14 cellular contexts compared by ENCODE assay signal in genomic region chr3:169082076-169082475, GRCh38.
"Had no signal": no experiment of that assay in that cellular context is flagged by ENCODE, and none has a peak within 500 bp of the region (broad histone marks: within the 10 kb centered on the region; RNA-seq: fewer than 3 reads in every experiment).

No MANE protein-coding gene starts in this region.

- H3K4me1 ChIP-seq: lower lobe of right lung, right atrium auricular region, thyroid gland had no signal

- H3K9me3 ChIP-seq: lower lobe of right lung, right atrium auricular region, thyroid gland had no signal

- H3K27ac ChIP-seq: cardiac muscle cell, lower lobe of right lung, right atrium auricular region, thyroid gland had no signal

- DNase-seq: activated CD4-positive, alpha-beta memory T cell treated with anti-CD3 and anti-CD28 coated beads, Interleukin-2, amount 10 ng/mL, durations not matched to agents 7 days and 5 days; activated CD4-positive, alpha-beta T cell treated with anti-CD3 and anti-CD28 coated beads for 48 hours; activated CD4-positive, CD25-positive, alpha-beta regulatory T cell; activated CD8-positive, alpha-beta memory T cell treated with anti-CD3 and anti-CD28 coated beads, Interleukin-2, amount 10 ng/mL, durations not matched to agents 7 days and 5 days; amniotic stem cell; effector memory CD8-positive, alpha-beta T cell; lower lobe of right lung; occipital lobe; stimulated activated CD4-positive, alpha-beta T cell treated with anti-CD3 and anti-CD28 coated beads, Interleukin-2, amount 100 ng/mL, for 24 hours; stimulated activated naive CD4-positive, alpha-beta T cell treated with Interleukin-2 at 50 U/mL for 16 hours; T-cell; thyroid gland had no signal

- H3K4me3 ChIP-seq: cardiac muscle cell, lower lobe of right lung, right atrium auricular region, thyroid gland had no signal

- H3K27me3 ChIP-seq: cardiac muscle cell, right atrium auricular region, thyroid gland had no signal

- H3K36me3 ChIP-seq: cardiac muscle cell, right atrium auricular region, thyroid gland had no signal
